In genomic region chr1:27567931-27568246, GRCh38 we compare ENCODE assay signal across 8 cellular contexts. TPM values are rescaled to one million over a fixed set of nuclear protein-coding genes. Genes with fewer than 3 reads are reported as not detected.
A peak's percentile ranks its signal among the peaks of the same experiment; 100 is the strongest.
DNase-seq lines count a peak whose midpoint lies in the region; ATAC-seq, FAIRE-seq and TF ChIP-seq lines count a peak whose summit lies in the region.

No MANE protein-coding gene starts in this region.

- ATAC-seq in GM21526 (IDR thresholded peaks at IDR 0.05; ENCODE audit: low FRiP score, unreplicated experiment) (peak; percentile 12), T-cell (replicated peaks in 1 of 4) (no peak), GM19455 (IDR thresholded peaks at IDR 0.05; ENCODE audit: unreplicated experiment) (no peak), GM19023 (IDR thresholded peaks at IDR 0.05; ENCODE audit: unreplicated experiment) (no peak), GM21529 (IDR thresholded peaks at IDR 0.05; ENCODE audit: unreplicated experiment) (no peak)

- POLR2A ChIA-PET in T-cell (lab: Charles Lee): interaction anchor here in 1 of 2 donors (0.6 kb wide), 1 partner anchor 107 kb away, joined by 6 read pairs; no protein-coding TSS in a partner anchor

- H3K36me3 Mint-ChIP-seq in T-cell (no peaks in the 10 kb centered on the region), glutamatergic neuron (ENCODE audit: unreplicated experiment) (no peaks in the 10 kb centered on the region)

- peak overlapping the region; percentile 35 to 71 (median 49) for H3K4me3 Mint-ChIP-seq in T-cell
- peak overlapping the region; percentile 78 for H3K4me3 Mint-ChIP-seq in glutamatergic neuron (ENCODE audit: unreplicated experiment)

- FAIRE-seq in RCC 7860 (lab: Jason Lieb, UNC): no peak

- H3K9me3 Mint-ChIP-seq in T-cell: no peaks in the 10 kb centered on the region
- peaks cover 10% of the 10 kb centered on the region for H3K9me3 Mint-ChIP-seq in glutamatergic neuron (ENCODE audit: unreplicated experiment)

- H3K4me1 Mint-ChIP-seq in T-cell: peaks cover 25 to 47% (median 41%) of the 10 kb centered on the region in 3 donors
- peaks cover 76% of the 10 kb centered on the region for H3K4me1 Mint-ChIP-seq in glutamatergic neuron (ENCODE audit: low read depth, unreplicated experiment)

- no peak for TF ChIP-seq CTCF in glutamatergic neuron (IDR thresholded peaks at IDR 0.05; ENCODE audit: partially characterized antibody, unreplicated experiment)

- CTCF ChIA-PET in T-cell (lab: Charles Lee): interaction anchor here in 1 of 2 donors (0.5 to 2.1 kb wide), 6 partner anchors 11 to 214 kb away, joined by 3 to 8 read pairs (median 4); partner anchors contain the start of gene AHDC1

- no peak for DNase-seq in T-cell
- no peak for DNase-seq in glutamatergic neuron
- DNase-seq in retina: peak; percentile 40
- DNase-seq in RCC 7860 (ENCODE audit: low spot score): no peak

- H3K27me3 Mint-ChIP-seq in T-cell: no peaks in the 10 kb centered on the region
- H3K27me3 Mint-ChIP-seq in glutamatergic neuron (ENCODE audit: unreplicated experiment): peaks cover 26% of the 10 kb centered on the region

- H3K27ac Mint-ChIP-seq in T-cell: peak overlapping the region; percentile 6 to 53
- peak overlapping the region; percentile 62 for H3K27ac Mint-ChIP-seq in glutamatergic neuron (ENCODE audit: unreplicated experiment)

RNA-seq across cellular contexts. Expression of gene AHDC1, which starts 36.1 kb away (rescaled TPM):
- total RNA-seq in T-cell (10 to 100 TPM; 21.9 to 26.4 (median 23.1) TPM), glutamatergic neuron (ENCODE audit: unreplicated experiment) (131 TPM)
